36 cellular contexts compared by ENCODE assay signal in the genomic region with DNA sequence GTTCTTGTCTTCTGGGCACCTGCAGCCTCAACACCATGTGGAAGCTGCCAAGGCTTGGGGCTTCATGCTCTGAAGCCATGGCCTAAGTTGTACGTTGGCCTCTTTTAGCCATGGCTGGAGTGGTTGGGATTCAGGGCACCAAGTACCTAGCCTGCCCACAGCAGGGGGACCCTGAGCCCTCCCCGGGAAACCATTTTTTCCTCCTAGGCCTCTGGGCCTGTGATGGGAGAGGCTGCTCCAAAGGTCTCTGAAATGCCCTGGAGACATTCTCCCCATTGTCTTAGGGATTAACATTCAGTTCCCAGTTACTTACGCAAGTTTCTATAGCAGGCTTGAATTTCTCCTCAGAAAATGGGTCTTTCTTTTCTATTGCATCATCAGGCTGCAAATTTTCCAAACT.
DNase-seq lines count a peak whose midpoint lies in the region; ATAC-seq, FAIRE-seq and TF ChIP-seq lines count a peak whose summit lies in the region.
"Had no signal": no experiment of that assay in that cellular context is flagged by ENCODE, and none has a peak within 500 bp of the region (broad histone marks: within the 10 kb centered on the region; RNA-seq: fewer than 3 reads in every experiment).

No MANE protein-coding gene starts in this region.

- H3K36me3 Mint-ChIP-seq in astrocyte (ENCODE audit: low read depth, unreplicated experiment): no peaks in the 10 kb centered on the region
- H3K36me3 Mint-ChIP-seq in naive thymus-derived CD8-positive, alpha-beta T cell: peaks cover 0 to 4% (median 0%) of the 10 kb centered on the region in 3 donors
- H3K36me3 Mint-ChIP-seq: CD14-positive monocyte; CD4-positive, alpha-beta memory T cell; CD4-positive, CD25-positive, alpha-beta regulatory T cell; CD8-positive, alpha-beta memory T cell; CD8-positive, alpha-beta T cell had no signal

- no peak for FAIRE-seq in A549 (lab: Jason Lieb, UNC)
- FAIRE-seq in astrocyte (lab: Jason Lieb, UNC): peak; percentile 32
- FAIRE-seq in K562 (lab: Jason Lieb, UNC): no peak
- FAIRE-seq: A204.1, D721Med had no signal

- H3K79me2 ChIP-seq in astrocyte (ENCODE audit: insufficient read depth, low read length): no peaks in the 10 kb centered on the region
- H3K79me2 ChIP-seq in K562 (ENCODE audit: control insufficient read depth, insufficient read depth, low read length): no peaks in the 10 kb centered on the region

- TF ChIP-seq RAD21 in A549 (conservative IDR thresholded peaks at IDR 0.05 in 1 of 2, IDR thresholded peaks at IDR 0.05 in 1 of 2) (no peak), K562 (CRISPR knock-in tag; conservative IDR thresholded peaks at IDR 0.05 in 1 of 2, IDR thresholded peaks at IDR 0.05 in 1 of 2) (no peak)

- H3K4me1 Mint-ChIP-seq in astrocyte (ENCODE audit: low read depth, unreplicated experiment): no peaks in the 10 kb centered on the region
- no peaks in the 10 kb centered on the region for H3K4me1 Mint-ChIP-seq in naive thymus-derived CD8-positive, alpha-beta T cell
- H3K4me1 Mint-ChIP-seq: B cell; CD14-positive monocyte; CD4-positive, alpha-beta memory T cell; CD4-positive, CD25-positive, alpha-beta regulatory T cell; CD8-positive, alpha-beta memory T cell had no signal

- H3K4me2 ChIP-seq in A549 (no peak overlapping the region), astrocyte (ENCODE audit: low read length) (no peak overlapping the region), K562 (ENCODE audit: insufficient read depth, low read length) (no peak overlapping the region)
- H3K4me2 ChIP-seq: BLaER1; BLaER1 treated with 17β-estradiol and CSF1 and Interleukin-3, amounts not matched to agents 10 nM and 100 nM had no signal

- H3K27ac ChIP-seq in A549: no peak overlapping the region
- H3K27ac ChIP-seq in HEK293 (ENCODE audit: extremely low read depth, low read depth, low read length): no peak overlapping the region
- no peak overlapping the region for H3K27ac ChIP-seq in astrocyte (ENCODE audit: low read depth, low read length)
- H3K27ac ChIP-seq in K562 (ENCODE audit: extremely low read depth, low read depth, low read length): no peak overlapping the region
- H3K27ac ChIP-seq: 22Rv1; BLaER1; BLaER1 treated with 17β-estradiol and CSF1 and Interleukin-3, amounts not matched to agents 10 nM and 100 nM; C4-2B had no signal

- no peak overlapping the region for H3K27ac Mint-ChIP-seq in astrocyte (ENCODE audit: unreplicated experiment)
- no peak overlapping the region for H3K27ac Mint-ChIP-seq in naive thymus-derived CD8-positive, alpha-beta T cell
- H3K27ac Mint-ChIP-seq: B cell; CD14-positive monocyte; CD4-positive, alpha-beta memory T cell; CD4-positive, alpha-beta T cell; CD4-positive, CD25-positive, alpha-beta regulatory T cell; CD8-positive, alpha-beta memory T cell; CD8-positive, alpha-beta T cell had no signal

- WGBS in A549 (ENCODE audit: missing lambda C conversion rate): 36% methylated on average over 2 of the region's 3 CpGs
- 0% methylated on average over 2 of the region's 3 CpGs for WGBS in K562 (ENCODE audit: insufficient coverage, low coverage, missing lambda C conversion rate)

- DNase-seq in A549 (ENCODE audit: low read depth in 1 of 2, low spot score in 1 of 2) (no peak), astrocyte (ENCODE audit: low read depth) (no peak), K562 (ENCODE audit: extremely low read depth in 1 of 4, low spot score in 3 of 4) (no peak), cerebellar cortex (ENCODE audit: low spot score) (no peak), cardiac septum (ENCODE audit: low spot score) (no peak), NCI-H1694 treated with DMSO at 0.1 percent for 48 hours (lab: John Stamatoyannopoulos, UW) (no peak)
- no peak for DNase-seq in naive thymus-derived CD8-positive, alpha-beta T cell
- DNase-seq: 8988T; ACHN; AML-193; BE2C; C1 segment of cervical spinal cord; Caco-2; Calu3; CD4-positive, alpha-beta memory T cell; CD4-positive, alpha-beta T cell; CD4-positive, CD25-positive, alpha-beta regulatory T cell; CD8-positive, alpha-beta memory T cell; CD8-positive, alpha-beta T cell; COR-L47; DMS 273 treated with DMSO at 0.1 percent for 48 hours; DMS153; DMS53; DMS79; DMS79 treated with DMSO at 0.1 percent for 48 hours; DND-41; EL had no signal

- H4K20me1 ChIP-seq in astrocyte (ENCODE audit: insufficient read depth, low read length) (no peaks in the 10 kb centered on the region), K562 (replicated peaks; ENCODE audit: control insufficient read depth, insufficient read depth, low read length) (no peaks in the 10 kb centered on the region)
- H4K20me1 ChIP-seq: BLaER1; BLaER1 treated with 17β-estradiol and CSF1 and Interleukin-3, amounts not matched to agents 10 nM and 100 nM had no signal

- H3K27me3 Mint-ChIP-seq in astrocyte (ENCODE audit: low read depth, unreplicated experiment): no peaks in the 10 kb centered on the region
- H3K27me3 Mint-ChIP-seq in naive thymus-derived CD8-positive, alpha-beta T cell: no peaks in the 10 kb centered on the region
- H3K27me3 Mint-ChIP-seq: B cell; CD4-positive, alpha-beta memory T cell; CD4-positive, alpha-beta T cell; CD4-positive, CD25-positive, alpha-beta regulatory T cell had no signal

- H3K4me3 ChIP-seq in A549: no peak overlapping the region
- no peak overlapping the region for H3K4me3 ChIP-seq in HEK293 (ENCODE audit: low read depth, low read length)
- H3K4me3 ChIP-seq in astrocyte (ENCODE audit: insufficient read depth, low read depth, low read length): no peak overlapping the region
- H3K4me3 ChIP-seq in K562: no peak overlapping the region
- H3K4me3 ChIP-seq: BLaER1; BLaER1 treated with 17β-estradiol and CSF1 and Interleukin-3, amounts not matched to agents 10 nM and 100 nM had no signal

- no TSS peak for BruUV-seq in K562 (replicated peaks; lab: Mats Ljungman, UMichigan)

- H3K36me3 ChIP-seq in HEK293 (ENCODE audit: control insufficient read depth in 2 of 2, insufficient read depth in 1 of 2, low read length in 2 of 2): no peaks in the 10 kb centered on the region
- no peaks in the 10 kb centered on the region for H3K36me3 ChIP-seq in astrocyte (ENCODE audit: insufficient read depth, low read length)
- H3K36me3 ChIP-seq in K562 (ENCODE audit: control insufficient read depth, insufficient read depth, low read length): no peaks in the 10 kb centered on the region
- H3K36me3 ChIP-seq: BE2C; BLaER1; BLaER1 treated with 17β-estradiol and CSF1 and Interleukin-3, amounts not matched to agents 10 nM and 100 nM had no signal

- CTCF ChIA-PET in A549 (lab: Yijun Ruan, JAX) (no interaction called here), HEK293 (lab: Yijun Ruan, JAX) (no interaction called here), K562 (lab: Yijun Ruan, JAX; ENCODE audit: low intra/inter-chr PET ratio) (no interaction called here)

- H2AFZ ChIP-seq in astrocyte (ENCODE audit: low read depth, low read length): no peak overlapping the region
- H2AFZ ChIP-seq in K562 (ENCODE audit: low read depth, low read length): no peak overlapping the region

- no peak for TF ChIP-seq EP300 in A549 (IDR thresholded peaks at IDR 0.05)
- no peak for TF ChIP-seq EP300 in K562 (IDR thresholded peaks at IDR 0.05; ENCODE audit: low read length)

- POLR2A ChIA-PET in A549 (lab: Yijun Ruan, JAX): no interaction called here
- POLR2A ChIA-PET in HEK293 (lab: Yijun Ruan, JAX): no interaction called here
- POLR2A ChIA-PET in K562 (lab: Yijun Ruan, JAX): no interaction called here
- POLR2A ChIA-PET in naive thymus-derived CD8-positive, alpha-beta T cell (lab: Charles Lee): no interaction called here

- no peak for TF ChIP-seq CTCF in A549 (IDR thresholded peaks at IDR 0.05)
- no peak for TF ChIP-seq CTCF in HEK293 (tag by site-specific recombination; IDR thresholded peaks at IDR 0.05)
- TF ChIP-seq CTCF in astrocyte (IDR thresholded peaks at IDR 0.05; ENCODE audit: insufficient read depth, low read depth, low read length): no peak
- TF ChIP-seq CTCF in K562 (IDR thresholded peaks at IDR 0.05 in 2 of 3, conservative IDR thresholded peaks at IDR 0.05 in 1 of 3; ENCODE audit: insufficient read depth in 2 of 3, low read depth in 1 of 3, low read length in 3 of 3): no peak

- H3K9me3 Mint-ChIP-seq in astrocyte (ENCODE audit: unreplicated experiment): no peaks in the 10 kb centered on the region
- peaks cover 0 to 21% (median 4%) of the 10 kb centered on the region in 9 donors for H3K9me3 Mint-ChIP-seq in naive thymus-derived CD8-positive, alpha-beta T cell

- no peaks in the 10 kb centered on the region for H3K4me1 ChIP-seq in A549
- no peaks in the 10 kb centered on the region for H3K4me1 ChIP-seq in HEK293 (ENCODE audit: control insufficient read depth, insufficient read depth, low read length)
- no peaks in the 10 kb centered on the region for H3K4me1 ChIP-seq in astrocyte (ENCODE audit: insufficient read depth, low read length)
- no peaks in the 10 kb centered on the region for H3K4me1 ChIP-seq in K562 (replicated peaks in 1 of 2; ENCODE audit: control insufficient read depth in 2 of 2, insufficient read depth in 2 of 2, low read length in 2 of 2)
- H3K4me1 ChIP-seq: BE2C; BLaER1; BLaER1 treated with 17β-estradiol and CSF1 and Interleukin-3, amounts not matched to agents 10 nM and 100 nM; Caco-2 had no signal

- no peak overlapping the region for H3K9ac ChIP-seq in astrocyte (ENCODE audit: low read length)
- no peak overlapping the region for H3K9ac ChIP-seq in K562 (ENCODE audit: insufficient read depth in 1 of 2, low read depth in 2 of 2, low read length in 2 of 2)
- H3K9ac ChIP-seq: BLaER1; BLaER1 treated with 17β-estradiol and CSF1 and Interleukin-3, amounts not matched to agents 10 nM and 100 nM had no signal

- no peak overlapping the region for H3K4me3 Mint-ChIP-seq in astrocyte (ENCODE audit: unreplicated experiment)
- H3K4me3 Mint-ChIP-seq in naive thymus-derived CD8-positive, alpha-beta T cell: no peak overlapping the region
- H3K4me3 Mint-ChIP-seq: B cell; CD14-positive monocyte; CD4-positive, alpha-beta memory T cell; CD4-positive, alpha-beta T cell; CD4-positive, CD25-positive, alpha-beta regulatory T cell; CD8-positive, alpha-beta memory T cell; CD8-positive, alpha-beta T cell had no signal

- no peaks in the 10 kb centered on the region for H3K9me1 ChIP-seq in K562 (ENCODE audit: control insufficient read depth, insufficient read depth, low read length)

- H3K9me3 ChIP-seq in A549: no peaks in the 10 kb centered on the region; the same call in 2 of the 3 replicates
- H3K9me3 ChIP-seq in HEK293 (ENCODE audit: control insufficient read depth, insufficient read depth, low read depth, low read length): no peaks in the 10 kb centered on the region; the same call in none of the 2 replicates
- no peaks in the 10 kb centered on the region for H3K9me3 ChIP-seq in astrocyte (ENCODE audit: insufficient read depth, low read depth, low read length)
- no peaks in the 10 kb centered on the region for H3K9me3 ChIP-seq in K562 (replicated peaks; ENCODE audit: control insufficient read depth, insufficient read depth, low read depth, low read length)
- H3K9me3 ChIP-seq: BE2C, Caco-2 had no signal

- TF ChIP-seq POLR2A in A549 (IDR thresholded peaks at IDR 0.05; ENCODE audit: low read length): no peak
- TF ChIP-seq POLR2A in K562 (conservative IDR thresholded peaks at IDR 0.05): no peak

- H3K27me3 ChIP-seq in astrocyte (ENCODE audit: insufficient read depth, low read length): no peaks in the 10 kb centered on the region
- H3K27me3 ChIP-seq in K562 (ENCODE audit: control insufficient read depth in 2 of 2, insufficient read depth in 2 of 2, low read length in 2 of 2): no peaks in the 10 kb centered on the region
- H3K27me3 ChIP-seq: BE2C had no signal

- in situ Hi-C loops in K562 (cut with MboI): no loop called here

- no peak for ATAC-seq in A549
- no peak for ATAC-seq in K562
- no peak for ATAC-seq in naive thymus-derived CD8-positive, alpha-beta T cell
- ATAC-seq: CD8-positive, alpha-beta T cell had no signal

- intact Hi-C loops in K562 (cut with micrococcal nuclease): no loop called here
- intact Hi-C loops in cardiac septum (cut with DNase I): no loop called here
